In genomic region chr10:124292911-124293640, GRCh38 we compare ENCODE assay signal across 22 cellular contexts.
DNase-seq lines count a peak whose midpoint lies in the region; ATAC-seq and TF ChIP-seq lines count a peak whose summit lies in the region.
"Had no signal": no experiment of that assay in that cellular context is flagged by ENCODE, and none has a peak within 500 bp of the region (broad histone marks: within the 10 kb centered on the region; RNA-seq: fewer than 3 reads in every experiment).

No MANE protein-coding gene starts in this region.

- H3K9ac ChIP-seq in mammary epithelial cell (ENCODE audit: insufficient read depth, low read length), result no peak overlapping the region
- H3K9ac ChIP-seq in endodermal cell (ENCODE audit: extremely low read depth, low read length, poor library complexity, severe bottlenecking), result no peak overlapping the region

- TF ChIP-seq CTCF in foreskin fibroblast (IDR thresholded peaks at IDR 0.05; ENCODE audit: low read depth, low read length) (no peak), OCI-LY7 (conservative IDR thresholded peaks at IDR 0.05; ENCODE audit: low read length) (no peak), mammary epithelial cell (conservative IDR thresholded peaks at IDR 0.05 in 1 of 2, IDR thresholded peaks at IDR 0.05 in 1 of 2; ENCODE audit: extremely low read depth in 1 of 2, insufficient read depth in 1 of 2, low read depth in 1 of 2, low read length in 2 of 2) (no peak), endodermal cell (conservative IDR thresholded peaks at IDR 0.05) (no peak)

- H3K36me3 ChIP-seq in OCI-LY7 (ENCODE audit: insufficient read depth, low read length) (no peaks in the 10 kb centered on the region), mammary epithelial cell (ENCODE audit: insufficient read depth, low read length) (no peaks in the 10 kb centered on the region), endodermal cell (ENCODE audit: control insufficient read depth, insufficient read depth, low read length) (no peaks in the 10 kb centered on the region)
- H3K36me3 ChIP-seq: cardiac muscle cell, gastrocnemius medialis, HAP-1, transverse colon had no signal

- H3K4me3 ChIP-seq in foreskin fibroblast (ENCODE audit: low read depth in 1 of 2, low read length in 2 of 2) (no peak overlapping the region), OCI-LY7 (ENCODE audit: low read depth, low read length, poor library complexity, severe bottlenecking) (no peak overlapping the region), mammary epithelial cell (replicated peaks in 1 of 3; ENCODE audit: insufficient read depth in 1 of 3, low read depth in 2 of 3, low read length in 3 of 3) (no peak overlapping the region), endodermal cell (ENCODE audit: low read length) (no peak overlapping the region)
- H3K4me3 ChIP-seq: cardiac muscle cell, gastrocnemius medialis, HAP-1, transverse colon had no signal

- no peaks in the 10 kb centered on the region for H3K27me3 Mint-ChIP-seq in endodermal cell (ENCODE audit: insufficient read depth)
- H3K27me3 Mint-ChIP-seq: activated CD4-positive, alpha-beta T cell treated with anti-CD3 and anti-CD28 coated beads, Interleukin-2, amount 10 ng/mL, durations not matched to agents 24 days and 14 days; stimulated activated naive CD8-positive, alpha-beta T cell treated with anti-CD3 and anti-CD28 coated beads, Interleukin-15, Interleukin-2, amounts not matched to agents 100 ng/mL and 50 ng/mL, for 24 hours had no signal

- H3K4me3 Mint-ChIP-seq in endodermal cell, result no peak overlapping the region
- H3K4me3 Mint-ChIP-seq: activated CD4-positive, alpha-beta T cell treated with anti-CD3 and anti-CD28 coated beads, Interleukin-2, amount 10 ng/mL, durations not matched to agents 24 days and 14 days; memory B cell; naive thymus-derived CD4-positive, alpha-beta T cell; stimulated activated naive CD8-positive, alpha-beta T cell treated with anti-CD3 and anti-CD28 coated beads, Interleukin-15, Interleukin-2, amounts not matched to agents 100 ng/mL and 50 ng/mL, for 24 hours had no signal

- no peak overlapping the region for H3K4me2 ChIP-seq in OCI-LY7 (ENCODE audit: low read length)
- no peak overlapping the region for H3K4me2 ChIP-seq in mammary epithelial cell (ENCODE audit: insufficient read depth, low read depth, low read length)

- DNase-seq in G401 (ENCODE audit: low spot score), result peak; percentile 42
- peak; percentile 34 for DNase-seq in NCI-H2171 (lab: John Stamatoyannopoulos, UW)
- DNase-seq in foreskin fibroblast, result peak; percentile 17 to 55
- DNase-seq in sciatic nerve (ENCODE audit: low spot score), result peak; percentile 51
- no peak for DNase-seq in OCI-LY7 (ENCODE audit: low spot score)
- no peak for DNase-seq in mammary epithelial cell
- no peak for DNase-seq in endodermal cell
- DNase-seq: activated CD4-positive, alpha-beta T cell treated with anti-CD3 and anti-CD28 coated beads, Interleukin-2, amount 10 ng/mL, durations not matched to agents 24 days and 14 days; DND-41; gastrocnemius medialis; naive thymus-derived CD4-positive, alpha-beta T cell; NCI-H748 treated with DMSO at 0.1 percent for 48 hours; SHP77 treated with DMSO at 0.1 percent for 48 hours; small intestine; stimulated activated CD4-positive, alpha-beta T cell treated with anti-CD3 and anti-CD28 coated beads, Interleukin-2, amount 100 ng/mL, for 48 hours; transverse colon had no signal

- BruUV-seq in OCI-LY7 (replicated peaks; lab: Mats Ljungman, UMichigan), result no TSS peak
- no TSS peak for BruUV-seq in mammary epithelial cell (replicated peaks; lab: Mats Ljungman, UMichigan)

- dilution Hi-C loops in mammary epithelial cell (cut with HindIII; ENCODE audit: low sequenced_read_pairs), result no loop called here

- H3K36me3 Mint-ChIP-seq in endodermal cell (ENCODE audit: low read depth), result no peaks in the 10 kb centered on the region
- H3K36me3 Mint-ChIP-seq: naive thymus-derived CD4-positive, alpha-beta T cell had no signal

- in situ Hi-C loops in G401 (cut with HindIII; ENCODE audit: low sequenced_read_pairs) (no loop called here), mammary epithelial cell (cut with MboI; ENCODE audit: low sequenced_read_pairs in 2 of 2) (no loop called here)

- H2AFZ ChIP-seq in OCI-LY7 (ENCODE audit: low read length) (no peak overlapping the region), mammary epithelial cell (ENCODE audit: low read depth, low read length) (no peak overlapping the region)

- H4K20me1 ChIP-seq in OCI-LY7 (ENCODE audit: insufficient read depth, low read length), result no peaks in the 10 kb centered on the region
- H4K20me1 ChIP-seq in mammary epithelial cell (ENCODE audit: insufficient read depth, low read length), result no peaks in the 10 kb centered on the region

- CTCF ChIA-PET in OCI-LY7 (lab: Charles Lee; ENCODE audit: unreplicated experiment) (no interaction called here), mammary epithelial cell (lab: Charles Lee; ENCODE audit: low non-redundant PET) (no interaction called here)

- no peak overlapping the region for H3K27ac ChIP-seq in OCI-LY7 (ENCODE audit: low read depth, low read length, poor library complexity, severe bottlenecking)
- H3K27ac ChIP-seq in mammary epithelial cell (ENCODE audit: insufficient read depth, low read depth, low read length), result no peak overlapping the region
- no peak overlapping the region for H3K27ac ChIP-seq in endodermal cell (ENCODE audit: low read depth, low read length)
- H3K27ac ChIP-seq: cardiac muscle cell, gastrocnemius medialis, transverse colon had no signal

- H3K27ac Mint-ChIP-seq in endodermal cell, result no peak overlapping the region
- H3K27ac Mint-ChIP-seq: activated CD4-positive, alpha-beta T cell treated with anti-CD3 and anti-CD28 coated beads, Interleukin-2, amount 10 ng/mL, durations not matched to agents 24 days and 14 days; activated T-helper 2 cell treated with anti-CD3 and anti-CD28 coated beads, Interferon-gamma antibody, Interleukin-2, Interleukin-4, amounts not matched to agents 10 μg/mL and 5 μg/mL and 100 μg/mL, durations not matched to agents 14 hours and 24 hours and 36 hours; memory B cell; naive thymus-derived CD4-positive, alpha-beta T cell; progenitor cell of endocrine pancreas; stimulated activated naive CD8-positive, alpha-beta T cell treated with anti-CD3 and anti-CD28 coated beads, Interleukin-15, Interleukin-2, amounts not matched to agents 100 ng/mL and 50 ng/mL, for 24 hours had no signal

- no peaks in the 10 kb centered on the region for H3K4me1 Mint-ChIP-seq in endodermal cell

- H3K27me3 ChIP-seq in mammary epithelial cell (ENCODE audit: insufficient read depth, low read length) (no peaks in the 10 kb centered on the region), endodermal cell (ENCODE audit: control insufficient read depth, insufficient read depth, low read length, poor library complexity, severe bottlenecking) (no peaks in the 10 kb centered on the region)
- H3K27me3 ChIP-seq: cardiac muscle cell, gastrocnemius medialis, transverse colon had no signal

- H3K79me2 ChIP-seq in OCI-LY7 (ENCODE audit: insufficient read depth, low read depth, low read length), result no peaks in the 10 kb centered on the region
- no peaks in the 10 kb centered on the region for H3K79me2 ChIP-seq in mammary epithelial cell (ENCODE audit: insufficient read depth, low read length)

- no peaks in the 10 kb centered on the region for H3K4me1 ChIP-seq in OCI-LY7 (ENCODE audit: insufficient read depth, low read length, poor library complexity, severe bottlenecking)
- H3K4me1 ChIP-seq in mammary epithelial cell (ENCODE audit: insufficient read depth, low read length), result peaks cover 16% of the 10 kb centered on the region
- no peaks in the 10 kb centered on the region for H3K4me1 ChIP-seq in endodermal cell (ENCODE audit: control insufficient read depth, insufficient read depth, low read length)
- H3K4me1 ChIP-seq: HAP-1 had no signal

- WGBS in mammary epithelial cell (ENCODE audit: low coverage, missing lambda C conversion rate), result 71% methylated on average over 13 of the region's 17 CpGs
- 83 to 85% methylated on average over 9 to 17 of the region's 17 CpGs for WGBS in endodermal cell (ENCODE audit: insufficient coverage in 1 of 2, insufficient read length in 1 of 2), 2 experiments

- H3K9me3 ChIP-seq in OCI-LY7 (ENCODE audit: low read length), result no peaks in the 10 kb centered on the region
- H3K9me3 ChIP-seq in mammary epithelial cell (replicated peaks; ENCODE audit: insufficient read depth, low read length), result no peaks in the 10 kb centered on the region
- H3K9me3 ChIP-seq in endodermal cell (ENCODE audit: control insufficient read depth, low read length), result no peaks in the 10 kb centered on the region
- H3K9me3 ChIP-seq: gastrocnemius medialis, HAP-1, transverse colon had no signal

- no peaks in the 10 kb centered on the region for H3K9me3 Mint-ChIP-seq in endodermal cell
- H3K9me3 Mint-ChIP-seq: activated CD4-positive, alpha-beta T cell treated with anti-CD3 and anti-CD28 coated beads, Interleukin-2, amount 10 ng/mL, durations not matched to agents 24 days and 14 days; activated T-helper 2 cell treated with anti-CD3 and anti-CD28 coated beads, Interferon-gamma antibody, Interleukin-2, Interleukin-4, amounts not matched to agents 10 μg/mL and 5 μg/mL and 100 μg/mL, durations not matched to agents 14 hours and 24 hours and 36 hours; memory B cell; stimulated activated naive CD8-positive, alpha-beta T cell treated with anti-CD3 and anti-CD28 coated beads, Interleukin-15, Interleukin-2, amounts not matched to agents 100 ng/mL and 50 ng/mL, for 24 hours had no signal

- intact Hi-C loops in sciatic nerve (cut with DNase I) (no loop called here), OCI-LY7 (cut with micrococcal nuclease; ENCODE audit: unreplicated experiment) (no loop called here), mammary epithelial cell (cut with micrococcal nuclease) (no loop called here)

- ATAC-seq in sciatic nerve, result no peak
- ATAC-seq: gastrocnemius medialis; naive thymus-derived CD4-positive, alpha-beta T cell had no signal

- POLR2A ChIA-PET in OCI-LY7 (lab: Charles Lee), result no interaction called here

- H3K9me2 ChIP-seq in OCI-LY7 (ENCODE audit: insufficient read depth, low read length), result no peaks in the 10 kb centered on the region

Comparison
In these comparisons a context has a peak if more than half of its experiments do, and no peak if none do; other contexts are left out.
1. DNase-seq: peak in G401 (single experiment), NCI-H2171 (single experiment), foreskin fibroblast (2 of 2) and sciatic nerve (single experiment); none in OCI-LY7 (single experiment), mammary epithelial cell (single experiment) and endodermal cell (single experiment).